Comparison of ENCODE assay signal across 11 cellular contexts in genomic region chr16:64615647-64616280, GRCh38.
A peak's percentile ranks its signal among the peaks of the same experiment; 100 is the strongest.
DNase-seq lines count a peak whose midpoint lies in the region; ATAC-seq lines count a peak whose summit lies in the region.
"Had no signal": no experiment of that assay in that cellular context is flagged by ENCODE, and none has a peak within 500 bp of the region (broad histone marks: within the 10 kb centered on the region; RNA-seq: fewer than 3 reads in every experiment).

No MANE protein-coding gene starts in this region.

- H3K36me3 Mint-ChIP-seq in immature natural killer cell: peaks cover 0 to 13% (median 0%) of the 10 kb centered on the region in 3 donors
- H3K36me3 Mint-ChIP-seq: stimulated activated naive B cell treated with anti-CD40 and anti-IgM and Interleukin-4, amounts not matched to agents 10 μg/mL and 1 μg/mL and 100 μg/mL, for 72 hours had no signal

- no peaks in the 10 kb centered on the region for H3K4me1 Mint-ChIP-seq in immature natural killer cell
- H3K4me1 Mint-ChIP-seq: stimulated activated naive B cell treated with anti-CD40 and anti-IgM and Interleukin-4, amounts not matched to agents 10 μg/mL and 1 μg/mL and 100 μg/mL, for 72 hours had no signal

- ATAC-seq in Right ventricle myocardium superior (ENCODE audit: poor library complexity) (peak; percentile 27), left ventricle myocardium superior (peak; percentile 37)
- ATAC-seq: stimulated activated naive B cell treated with anti-CD40 and anti-IgM and Interleukin-4, amounts not matched to agents 10 μg/mL and 1 μg/mL and 100 μg/mL, for 72 hours had no signal

- intact Hi-C loops in Right ventricle myocardium superior (cut with DNase I): no loop called here
- intact Hi-C loops in cardiac septum (cut with DNase I): no loop called here
- intact Hi-C loops in left ventricle myocardium superior (cut with micrococcal nuclease): no loop called here

- peaks cover 0 to 1% (median 0%) of the 10 kb centered on the region in 3 donors for H3K27me3 Mint-ChIP-seq in immature natural killer cell (ENCODE audit: low read depth in 3 of 3)
- H3K27me3 Mint-ChIP-seq: stimulated activated naive B cell treated with anti-CD40 and anti-IgM and Interleukin-4, amounts not matched to agents 10 μg/mL and 1 μg/mL and 100 μg/mL, for 72 hours had no signal

- DNase-seq in Right ventricle myocardium superior (peak; percentile 40), cardiac septum (ENCODE audit: low spot score) (no peak), SK-N-DZ (ENCODE audit: low spot score) (peak; percentile 58), left ventricle myocardium superior (peak; percentile 31), NCI-H1436 (lab: John Stamatoyannopoulos, UW) (no peak), OCI-M1 (lab: John Stamatoyannopoulos, UW) (no peak), immature natural killer cell (no peak)
- no peak for DNase-seq in NK-92 treated with Interleukin-12 subunit alpha and Interleukin-12 subunit beta, amount 100 ng/mL, for 24 hours (lab: John Stamatoyannopoulos, UW)
- DNase-seq: activated T-cell treated with anti-CD3 and anti-CD28 coated beads, Interleukin-2, amount 50 U/mL, for 48 hours; stimulated activated CD4-positive, alpha-beta T cell treated with anti-CD3 and anti-CD28 coated beads, Interleukin-12 subunit alpha, Interleukin-12 subunit beta, amount 100 ng/mL, for 4 hours; stimulated activated naive B cell treated with anti-CD40 and anti-IgM and Interleukin-4, amounts not matched to agents 10 μg/mL and 1 μg/mL and 100 μg/mL, for 72 hours had no signal

- no peak overlapping the region for H3K4me3 Mint-ChIP-seq in immature natural killer cell
- H3K4me3 Mint-ChIP-seq: stimulated activated naive B cell treated with anti-CD40 and anti-IgM and Interleukin-4, amounts not matched to agents 10 μg/mL and 1 μg/mL and 100 μg/mL, for 72 hours had no signal

- H3K9me3 Mint-ChIP-seq in immature natural killer cell: peaks cover 24 to 76% (median 33%) of the 10 kb centered on the region in 6 donors

- no peak overlapping the region for H3K27ac Mint-ChIP-seq in immature natural killer cell
- H3K27ac Mint-ChIP-seq: stimulated activated naive B cell treated with anti-CD40 and anti-IgM and Interleukin-4, amounts not matched to agents 10 μg/mL and 1 μg/mL and 100 μg/mL, for 72 hours had no signal

Comparison
In these comparisons a context has a peak if more than half of its experiments do, and no peak if none do; other contexts are left out.
1. DNase-seq: peak in Right ventricle myocardium superior (single experiment), SK-N-DZ (single experiment) and left ventricle myocardium superior (single experiment); none in cardiac septum (single experiment), NK-92 treated with Interleukin-12 subunit alpha and Interleukin-12 subunit beta, amount 100 ng/mL, for 24 hours (single experiment), NCI-H1436 (single experiment), OCI-M1 (single experiment) and immature natural killer cell (0 of 3).